In the genomic region with DNA sequence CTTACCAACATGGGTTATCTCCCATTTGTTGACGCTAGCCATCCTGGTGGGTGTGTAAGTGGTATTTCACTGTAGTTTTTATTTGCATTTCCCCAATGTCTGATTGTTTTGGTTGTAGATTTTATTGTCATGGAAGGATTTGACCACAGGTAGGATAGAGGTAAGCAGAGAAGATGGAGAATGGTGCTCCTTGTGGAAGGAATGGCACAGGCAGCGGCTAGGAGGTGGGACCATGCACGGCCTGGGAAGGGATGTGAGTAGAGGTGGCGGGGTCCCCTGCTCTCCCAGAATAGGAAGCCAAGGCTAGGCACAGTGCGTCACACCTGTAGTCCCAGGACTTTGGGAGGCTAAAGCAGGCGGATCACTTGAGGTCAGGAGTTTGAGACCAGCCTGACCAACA, we compare ENCODE assay signal across 19 cellular contexts. TPM values are rescaled to one million over a fixed set of nuclear protein-coding genes. Genes with fewer than 3 reads are reported as not detected.
A peak's percentile ranks its signal among the peaks of the same experiment; 100 is the strongest.
DNase-seq lines count a peak whose midpoint lies in the region; ATAC-seq and TF ChIP-seq lines count a peak whose summit lies in the region.
"Had no signal": no experiment of that assay in that cellular context is flagged by ENCODE, and none has a peak within 500 bp of the region (broad histone marks: within the 10 kb centered on the region; RNA-seq: fewer than 3 reads in every experiment).

No MANE protein-coding gene starts in this region.

- no peak overlapping the region for H2BK5ac ChIP-seq in IMR-90 (ENCODE audit: low read depth, low read length, poor library complexity, severe bottlenecking)

- intact Hi-C loops in IMR-90 (cut with micrococcal nuclease): no loop called here

- H2BK15ac ChIP-seq in IMR-90 (ENCODE audit: low read depth, low read length): no peak overlapping the region

- DNase-seq in H7: peak; percentile 67
- no peak for DNase-seq in IMR-90
- no peak for DNase-seq in endodermal cell
- no peak for DNase-seq in progenitor cell of endocrine pancreas (ENCODE audit: low spot score, unreplicated experiment)
- DNase-seq in activated T-cell treated with anti-CD3 and anti-CD28 coated beads, Interleukin-2, amount 50 U/mL, for 4 hours: no peak
- no peak for DNase-seq in DMS 273 treated with DMSO at 0.1 percent for 48 hours (lab: John Stamatoyannopoulos, UW)
- no peak for DNase-seq in NCI-H2196 treated with DMSO at 0.1 percent for 48 hours (lab: John Stamatoyannopoulos, UW; ENCODE audit: unreplicated experiment)
- DNase-seq: ACHN, DMS153, GF-D8, KG1, NCI-H1417, NCI-H187 treated with DMSO at 0.1 percent for 48 hours, NCI-H345, NCI-H524 treated with DMSO at 0.1 percent for 48 hours, RPMI8226, SHP77 treated with DMSO at 0.1 percent for 48 hours had no signal

- H4K20me1 ChIP-seq in IMR-90 (ENCODE audit: insufficient read depth, low read length): no peaks in the 10 kb centered on the region

- TF ChIP-seq CTCF in IMR-90 (conservative IDR thresholded peaks at IDR 0.05; ENCODE audit: low read depth, low read length): no peak
- TF ChIP-seq CTCF in endodermal cell (conservative IDR thresholded peaks at IDR 0.05): peak; percentile 33
- TF ChIP-seq CTCF in progenitor cell of endocrine pancreas (IDR thresholded peaks at IDR 0.05; ENCODE audit: unreplicated experiment): no peak

- H3K23ac ChIP-seq in IMR-90 (ENCODE audit: low read depth, low read length): no peak overlapping the region

- H3K4me3 Mint-ChIP-seq in endodermal cell (no peak overlapping the region), progenitor cell of endocrine pancreas (ENCODE audit: low read depth) (no peak overlapping the region)
- H3K4me3 Mint-ChIP-seq in activated T-cell treated with anti-CD3 and anti-CD28 coated beads, Interleukin-2, amount 50 U/mL, for 4 hours: no peak overlapping the region
- H3K4me3 Mint-ChIP-seq: CD14-positive monocyte had no signal

- H3K27me3 ChIP-seq in H7 (ENCODE audit: control insufficient read depth, insufficient read depth, low read length): no peaks in the 10 kb centered on the region
- H3K27me3 ChIP-seq in IMR-90 (ENCODE audit: control insufficient read depth, insufficient read depth, low read length): peaks cover 10% of the 10 kb centered on the region
- no peaks in the 10 kb centered on the region for H3K27me3 ChIP-seq in endodermal cell (ENCODE audit: control insufficient read depth, insufficient read depth, low read length, poor library complexity, severe bottlenecking)

- BruUV-seq in IMR-90 (replicated peaks; lab: Mats Ljungman, UMichigan): no TSS peak

- no peaks in the 10 kb centered on the region for H3K9me1 ChIP-seq in IMR-90 (ENCODE audit: insufficient read depth, low read length)

- no peak overlapping the region for H3K56ac ChIP-seq in IMR-90 (ENCODE audit: extremely low read depth, insufficient read depth, low read length)

- no peak overlapping the region for H3K9ac ChIP-seq in IMR-90 (ENCODE audit: low read depth, low read length)
- H3K9ac ChIP-seq in endodermal cell (ENCODE audit: extremely low read depth, low read length, poor library complexity, severe bottlenecking): no peak overlapping the region

- H3K36me3 Mint-ChIP-seq in endodermal cell (ENCODE audit: low read depth): peaks cover 15% of the 10 kb centered on the region
- H3K36me3 Mint-ChIP-seq in progenitor cell of endocrine pancreas (ENCODE audit: insufficient read depth): peaks cover 15% of the 10 kb centered on the region
- H3K36me3 Mint-ChIP-seq in activated T-cell treated with anti-CD3 and anti-CD28 coated beads, Interleukin-2, amount 50 U/mL, for 4 hours (ENCODE audit: insufficient read depth): no peaks in the 10 kb centered on the region
- H3K36me3 Mint-ChIP-seq: CD14-positive monocyte had no signal

- no peak overlapping the region for H3K4ac ChIP-seq in IMR-90 (ENCODE audit: low read depth, low read length)

- no peak overlapping the region for H2AK5ac ChIP-seq in IMR-90 (ENCODE audit: low read depth, low read length)

- no peak overlapping the region for H2AK9ac ChIP-seq in IMR-90 (replicated peaks; ENCODE audit: low read depth, low read length, poor library complexity)

- no peak for TF ChIP-seq RAD21 in IMR-90 (IDR thresholded peaks at IDR 0.05; ENCODE audit: low read length)

- H4K91ac ChIP-seq in IMR-90 (ENCODE audit: insufficient read depth, low read depth, low read length): no peak overlapping the region

- no peak overlapping the region for H3K14ac ChIP-seq in IMR-90 (replicated peaks; ENCODE audit: low read depth, low read length)

- H3K4me3 ChIP-seq in H7 (ENCODE audit: insufficient read depth, low read depth, low read length): no peak overlapping the region
- no peak overlapping the region for H3K4me3 ChIP-seq in IMR-90 (ENCODE audit: insufficient read depth, low read depth, low read length)
- no peak overlapping the region for H3K4me3 ChIP-seq in endodermal cell (ENCODE audit: low read length)
- H3K4me3 ChIP-seq: GM12878 had no signal

- 80% methylated on average over 1 of the region's 6 CpGs; no CpG with 5 or more reads in 1 of the 2 experiments for WGBS in IMR-90 (ENCODE audit: extremely low coverage in 2 of 2, insufficient read length in 1 of 2), 2 experiments
- 78 to 95% methylated on average over 3 to 6 of the region's 6 CpGs for WGBS in endodermal cell (ENCODE audit: insufficient coverage in 1 of 2, insufficient read length in 1 of 2), 2 experiments

- H3K36me3 ChIP-seq in H7 (replicated peaks; ENCODE audit: control insufficient read depth, insufficient read depth, low read length) (no peaks in the 10 kb centered on the region), IMR-90 (ENCODE audit: control insufficient read depth, insufficient read depth, low read length) (no peaks in the 10 kb centered on the region), endodermal cell (ENCODE audit: control insufficient read depth, insufficient read depth, low read length) (peaks cover 5% of the 10 kb centered on the region)

- ATAC-seq in IMR-90 (ENCODE audit: low read depth): no peak
- ATAC-seq in activated T-cell treated with anti-CD3 and anti-CD28 coated beads, Interleukin-2, amount 50 U/mL, for 4 hours: no peak
- ATAC-seq: GM12878 had no signal

- H3K4me1 Mint-ChIP-seq in endodermal cell: peaks cover 9% of the 10 kb centered on the region
- H3K4me1 Mint-ChIP-seq in progenitor cell of endocrine pancreas (ENCODE audit: low read depth): no peaks in the 10 kb centered on the region
- H3K4me1 Mint-ChIP-seq in activated T-cell treated with anti-CD3 and anti-CD28 coated beads, Interleukin-2, amount 50 U/mL, for 4 hours (ENCODE audit: low read depth): no peaks in the 10 kb centered on the region

- no peaks in the 10 kb centered on the region for H3K4me1 ChIP-seq in IMR-90 (ENCODE audit: control insufficient read depth, insufficient read depth, low read length)
- no peaks in the 10 kb centered on the region for H3K4me1 ChIP-seq in endodermal cell (ENCODE audit: control insufficient read depth, insufficient read depth, low read length)

- dilution Hi-C loops in IMR-90 (cut with HindIII; ENCODE audit: low sequenced_read_pairs, unreplicated experiment): no loop called here

- no peak overlapping the region for H2BK120ac ChIP-seq in IMR-90 (ENCODE audit: low read depth, low read length)

- H3K27ac Mint-ChIP-seq in endodermal cell: no peak overlapping the region
- H3K27ac Mint-ChIP-seq in progenitor cell of endocrine pancreas: peak overlapping the region; percentile 53
- H3K27ac Mint-ChIP-seq: CD14-positive monocyte had no signal

- no peak overlapping the region for H2BK20ac ChIP-seq in IMR-90 (ENCODE audit: low read depth, low read length)

- no peak for TF ChIP-seq POLR2A in IMR-90 (IDR thresholded peaks at IDR 0.05; ENCODE audit: low read depth, low read length)

- H4K5ac ChIP-seq in IMR-90 (ENCODE audit: low read depth, low read length): no peak overlapping the region

- H3K27me3 Mint-ChIP-seq in endodermal cell (ENCODE audit: insufficient read depth): no peaks in the 10 kb centered on the region
- no peaks in the 10 kb centered on the region for H3K27me3 Mint-ChIP-seq in progenitor cell of endocrine pancreas
- H3K27me3 Mint-ChIP-seq in activated T-cell treated with anti-CD3 and anti-CD28 coated beads, Interleukin-2, amount 50 U/mL, for 4 hours (ENCODE audit: low read depth): peaks cover 16% of the 10 kb centered on the region

- H3K27ac ChIP-seq in IMR-90 (ENCODE audit: insufficient read depth, low read length) (no peak overlapping the region), endodermal cell (ENCODE audit: low read depth, low read length) (no peak overlapping the region)

- POLR2A ChIA-PET in IMR-90 (lab: Charles Lee; ENCODE audit: unreplicated experiment): no interaction called here

- H4K8ac ChIP-seq in IMR-90 (ENCODE audit: low read depth in 2 of 2, low read length in 2 of 2): no peak overlapping the region

- H2AFZ ChIP-seq in IMR-90 (replicated peaks; ENCODE audit: low read length, poor library complexity): peak overlapping the region; percentile 33

- in situ Hi-C loops in IMR-90 (cut with MboI; ENCODE audit: low sequenced_read_pairs): no loop called here

- CTCF ChIA-PET in IMR-90 (lab: Yijun Ruan, JAX): no interaction called here

- no peak overlapping the region for H3K4me2 ChIP-seq in IMR-90 (ENCODE audit: low read depth, low read length)

- H3K79me1 ChIP-seq in IMR-90 (ENCODE audit: low read depth in 1 of 2, low read length in 2 of 2): no peaks in the 10 kb centered on the region

- no peak overlapping the region for H3K18ac ChIP-seq in IMR-90 (ENCODE audit: low read depth, low read length)

- no peaks in the 10 kb centered on the region for H3K9me3 ChIP-seq in IMR-90 (ENCODE audit: control insufficient read depth, insufficient read depth, low read length)
- H3K9me3 ChIP-seq in endodermal cell (ENCODE audit: control insufficient read depth, low read length): peaks cover 12% of the 10 kb centered on the region

- H3K9me3 Mint-ChIP-seq in endodermal cell (peaks cover 11% of the 10 kb centered on the region), progenitor cell of endocrine pancreas (ENCODE audit: low read depth) (no peaks in the 10 kb centered on the region)
- H3K9me3 Mint-ChIP-seq in activated T-cell treated with anti-CD3 and anti-CD28 coated beads, Interleukin-2, amount 50 U/mL, for 4 hours: no peaks in the 10 kb centered on the region

RNA-seq across cellular contexts. Expression of gene PHETA1, which starts 41.4 kb away (rescaled TPM):
- 7.1 and 10.1 TPM in 2 replicates for total RNA-seq in H7 (2014; rRNA removed; shearing (Covaris generic))
- total RNA-seq in IMR-90 (2012; rRNA removed): 3.1 and 3.2 TPM in 2 replicates
- polyA plus RNA-seq in IMR-90 (2012; rRNA removed): 6.6 and 7.1 TPM in 2 replicates
- 8.6 and 15.3 TPM in 2 replicates for polyA plus RNA-seq in IMR-90 (2012; cell fraction: cytosol; rRNA removed)
- polyA plus RNA-seq in IMR-90 (2012; cell fraction: nucleus; rRNA removed; ENCODE audit: low replicate concordance): 8.3 and 19.7 TPM in 2 replicates
- total RNA-seq in endodermal cell: 10 to 100 TPM; 15.0 to 19.2 TPM
- polyA plus RNA-seq in endodermal cell (2013, experiment 1 of 2): 11.7 TPM
- polyA plus RNA-seq in endodermal cell (2013, experiment 2 of 2): 11.6 TPM
- total RNA-seq in progenitor cell of endocrine pancreas: 31.3 and 32.9 TPM in 2 replicates
- 1 to 10 TPM; 1.3 to 3.3 (median 1.8) TPM for total RNA-seq in activated T-cell treated with anti-CD3 and anti-CD28 coated beads, Interleukin-2, amount 50 U/mL, for 4 hours
